Comparison of ENCODE assay signal across 8 cellular contexts in genomic region chr20:461254-462198, GRCh38. TPM values are rescaled to one million over a fixed set of nuclear protein-coding genes. Genes with fewer than 3 reads are reported as not detected.
DNase-seq lines count a peak whose midpoint lies in the region; ATAC-seq and TF ChIP-seq lines count a peak whose summit lies in the region.

No MANE protein-coding gene starts in this region.

- H3K27ac ChIP-seq in SK-N-MC (no peak overlapping the region), angular gyrus (ENCODE audit: low read depth, low read length) (peak overlapping the region; percentile 40), iPS DF 6.9 (ENCODE audit: low read length) (no peak overlapping the region)

- no TSS peak for BruUV-seq in Calu3 (replicated peaks; lab: Mats Ljungman, UMichigan)

- H3K9ac ChIP-seq in SK-N-MC (ENCODE audit: insufficient read length) (peak overlapping the region; percentile 89), skeletal muscle satellite cell (ENCODE audit: low read depth, low read length) (peak overlapping the region; percentile 87)

- no peaks in the 10 kb centered on the region for H3K27me3 Mint-ChIP-seq in Calu3 (ENCODE audit: unreplicated experiment)

- H3K4me1 ChIP-seq in iPS DF 6.9 (ENCODE audit: control insufficient read depth, insufficient read depth, low read length) (0 out of 2 replicates have a peak, but pooled peaks cover 1% of the 10 kb centered on the region), skeletal muscle satellite cell (ENCODE audit: control insufficient read depth, insufficient read depth, low read length) (peaks cover 16% of the 10 kb centered on the region)

- no peak for TF ChIP-seq CTCF in Calu3 (IDR thresholded peaks at IDR 0.05; ENCODE audit: unreplicated experiment)

- CTCF ChIA-PET in Calu3 (lab: Charles Lee) = no interaction called here

- peaks cover 26% of the 10 kb centered on the region for H3K36me3 Mint-ChIP-seq in Calu3 (ENCODE audit: insufficient read depth, unreplicated experiment)

- H3K4me1 Mint-ChIP-seq in Calu3 (ENCODE audit: low read depth, unreplicated experiment) = peaks cover 8% of the 10 kb centered on the region

- ATAC-seq in GM19467 (IDR thresholded peaks at IDR 0.05; ENCODE audit: unreplicated experiment) (peak; percentile 18), HG03575 (IDR thresholded peaks at IDR 0.05; ENCODE audit: extremely low read depth, insufficient number of reproducible peaks, low FRiP score, unreplicated experiment) (peak; percentile 4)

- H3K36me3 ChIP-seq in SK-N-MC (ENCODE audit: insufficient read depth, low read length) (no peaks in the 10 kb centered on the region), iPS DF 6.9 (ENCODE audit: control insufficient read depth, insufficient read depth, low read length) (no peaks in the 10 kb centered on the region), skeletal muscle satellite cell (ENCODE audit: insufficient read depth, low read length) (no peaks in the 10 kb centered on the region)

- no peaks in the 10 kb centered on the region for H3K9me3 Mint-ChIP-seq in Calu3 (ENCODE audit: low read depth, unreplicated experiment)

- H3K9me3 ChIP-seq in SK-N-MC (ENCODE audit: low read depth, low read length) (no peaks in the 10 kb centered on the region), iPS DF 6.9 (ENCODE audit: control insufficient read depth, insufficient read depth, low read length) (no peaks in the 10 kb centered on the region), skeletal muscle satellite cell (replicated peaks; ENCODE audit: low read length) (no peaks in the 10 kb centered on the region)

- peak; percentile 34 for DNase-seq in Calu3
- no peak for DNase-seq in SK-N-MC (ENCODE audit: low read depth, low spot score)
- no peak for DNase-seq in iPS DF 6.9 (ENCODE audit: low read depth, low spot score)
- DNase-seq in NCI-H774 (lab: John Stamatoyannopoulos, UW) = no peak

- peak overlapping the region; percentile 94 for H3K4me2 ChIP-seq in skeletal muscle satellite cell (ENCODE audit: low read length)

- intact Hi-C loops in Calu3 (cut with micrococcal nuclease; ENCODE audit: unreplicated experiment) = no loop called here

- H3K27ac Mint-ChIP-seq in Calu3 (ENCODE audit: unreplicated experiment) = peak overlapping the region; percentile 58

- WGBS in iPS DF 6.9 (ENCODE audit: insufficient coverage, insufficient read length) = no CpG with 5 or more reads among the region's 60 CpGs

- peak overlapping the region; percentile 84 for H3K4me3 ChIP-seq in SK-N-MC
- H3K4me3 ChIP-seq in iPS DF 6.9 (ENCODE audit: low read length) = peak overlapping the region; percentile 92
- peak overlapping the region; percentile 98 for H3K4me3 ChIP-seq in skeletal muscle satellite cell (ENCODE audit: low read length)

- no peaks in the 10 kb centered on the region for H3K27me3 ChIP-seq in iPS DF 6.9 (ENCODE audit: control insufficient read depth, insufficient read depth, low read length)
- H3K27me3 ChIP-seq in skeletal muscle satellite cell (ENCODE audit: control insufficient read depth, insufficient read depth, low read length) = no peaks in the 10 kb centered on the region

- peak overlapping the region; percentile 86 for H3K4me3 Mint-ChIP-seq in Calu3 (ENCODE audit: low read depth, unreplicated experiment)

RNA-seq across cellular contexts. Expression of gene TBC1D20, which starts 0.8 kb away (rescaled TPM):
- 15.0 and 18.7 TPM in 2 replicates for total RNA-seq in Calu3 (2022)
- total RNA-seq in skeletal muscle satellite cell (2012; rRNA removed) = 30.4 and 32.1 TPM in 2 replicates

RNA-seq across cellular contexts. Expression of gene RBCK1, which starts 53.4 kb away (rescaled TPM):
- total RNA-seq in Calu3 (2022) = 142 and 144 TPM in 2 replicates
- 58.5 and 61.3 TPM in 2 replicates for total RNA-seq in skeletal muscle satellite cell (2012; rRNA removed)
